ENCODE assay signal across 9 cellular contexts in the genomic region with DNA sequence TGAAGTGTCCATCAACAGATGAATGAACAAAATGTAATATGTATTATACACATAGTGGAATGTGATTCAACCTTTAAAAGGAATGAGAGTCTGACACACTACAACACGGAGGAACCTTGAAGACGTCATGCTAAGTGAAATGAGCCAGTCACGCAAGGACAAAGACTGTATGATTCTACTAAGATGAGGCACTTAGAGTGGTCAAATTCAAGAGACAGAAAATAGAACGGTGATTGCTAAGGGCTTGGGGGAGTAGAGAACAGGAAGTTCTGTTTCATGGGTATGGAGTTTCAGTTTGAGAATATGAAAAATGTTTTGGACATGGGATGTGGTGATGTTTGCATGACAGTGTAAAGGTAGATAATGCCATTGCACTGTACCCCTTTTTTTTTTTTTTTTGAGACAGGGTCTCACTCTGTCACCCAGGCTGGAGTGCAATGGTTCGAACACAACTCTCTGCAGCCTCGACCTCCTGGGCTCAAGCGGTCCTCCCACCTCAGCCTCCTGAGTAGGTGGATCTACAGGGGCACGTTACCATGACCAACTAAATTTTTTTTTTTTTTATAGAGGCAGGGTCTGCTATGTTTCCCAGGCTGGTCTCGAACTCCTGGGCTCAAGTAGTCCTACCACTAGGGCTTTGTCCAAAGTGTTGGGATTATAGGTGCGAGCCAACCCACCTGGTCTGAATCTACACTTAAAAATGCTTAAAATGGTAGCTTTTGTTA. TPM values are rescaled to one million over a fixed set of nuclear protein-coding genes. Genes with fewer than 3 reads are reported as not detected.
DNase-seq lines count a peak whose midpoint lies in the region; ATAC-seq, FAIRE-seq and TF ChIP-seq lines count a peak whose summit lies in the region.
"Had no signal": no experiment of that assay in that cellular context is flagged by ENCODE, and none has a peak within 500 bp of the region (broad histone marks: within the 10 kb centered on the region; RNA-seq: fewer than 3 reads in every experiment).

No MANE protein-coding gene starts in this region.

- FAIRE-seq in K562 (lab: Jason Lieb, UNC), result no peak

- H3K9me3 ChIP-seq in K562 (replicated peaks; ENCODE audit: control insufficient read depth, insufficient read depth, low read depth, low read length), result no peaks in the 10 kb centered on the region
- H3K9me3 ChIP-seq in PC-9 (ENCODE audit: insufficient read depth, low read depth), result no peaks in the 10 kb centered on the region
- H3K9me3 ChIP-seq in upper lobe of right lung, result no peaks in the 10 kb centered on the region

- in situ Hi-C loops in K562 (cut with MboI), result no loop called here

- H3K4me2 ChIP-seq in K562 (ENCODE audit: insufficient read depth, low read length) (no peak overlapping the region), PC-9 (no peak overlapping the region)

- POLR2A ChIA-PET in K562 (lab: Yijun Ruan, JAX), result interaction anchor here (0.6 to 1.0 kb wide), 4 partner anchors 13 to 607 kb away, joined by 3 read pairs; no protein-coding TSS in a partner anchor
- POLR2A ChIA-PET in PC-9 (lab: Charles Lee; ENCODE audit: unreplicated experiment), result no interaction called here

- CTCF ChIA-PET in K562 (lab: Yijun Ruan, JAX; ENCODE audit: low intra/inter-chr PET ratio), result no interaction called here
- CTCF ChIA-PET in PC-9 (lab: Charles Lee), result no interaction called here

- H3K36me3 ChIP-seq in K562 (ENCODE audit: control insufficient read depth, insufficient read depth, low read length) (no peaks in the 10 kb centered on the region), PC-9 (ENCODE audit: low read depth) (no peaks in the 10 kb centered on the region), upper lobe of right lung (no peaks in the 10 kb centered on the region)

- ATAC-seq in GM18499 (IDR thresholded peaks at IDR 0.05; ENCODE audit: insufficient read depth, unreplicated experiment), result peak; percentile 52
- ATAC-seq in GM21447 (IDR thresholded peaks at IDR 0.05; ENCODE audit: unreplicated experiment), result peak; percentile 47
- peak; percentile 53 for ATAC-seq in HG03565 (IDR thresholded peaks at IDR 0.05; ENCODE audit: unreplicated experiment)
- ATAC-seq in K562, result no peak
- no peak for ATAC-seq in upper lobe of right lung
- ATAC-seq: SK-N-SH treated with all-trans-retinoic acid at 6 μM for 48 hours had no signal

- BruUV-seq in K562 (replicated peaks; lab: Mats Ljungman, UMichigan) (no TSS peak), PC-9 (replicated peaks; lab: Mats Ljungman, UMichigan) (no TSS peak)

- H3K9ac ChIP-seq in K562 (ENCODE audit: insufficient read depth in 1 of 2, low read depth in 2 of 2, low read length in 2 of 2), result no peak overlapping the region

- H3K27ac ChIP-seq in K562 (ENCODE audit: extremely low read depth, low read depth, low read length), result no peak overlapping the region
- H3K27ac ChIP-seq in PC-9, result no peak overlapping the region
- H3K27ac ChIP-seq in upper lobe of right lung, result no peak overlapping the region

- no peak for TF ChIP-seq RAD21 in K562 (CRISPR knock-in tag; conservative IDR thresholded peaks at IDR 0.05 in 1 of 2, IDR thresholded peaks at IDR 0.05 in 1 of 2)

- intact Hi-C loops in K562 (cut with micrococcal nuclease), result no loop called here
- intact Hi-C loops in PC-9 (cut with micrococcal nuclease; ENCODE audit: unreplicated experiment), result loop anchor here (1.0 kb wide), 1 partner anchor 25 kb away; no protein-coding TSS in a partner anchor
- intact Hi-C loops in upper lobe of right lung (cut with DNase I), result no loop called here

- TF ChIP-seq CTCF in K562 (IDR thresholded peaks at IDR 0.05 in 2 of 3, conservative IDR thresholded peaks at IDR 0.05 in 1 of 3; ENCODE audit: insufficient read depth in 2 of 3, low read depth in 1 of 3, low read length in 3 of 3) (no peak), PC-9 (conservative IDR thresholded peaks at IDR 0.05) (no peak), upper lobe of right lung (IDR thresholded peaks at IDR 0.05) (no peak)

- no peak for TF ChIP-seq POLR2A in K562 (conservative IDR thresholded peaks at IDR 0.05)

- peaks cover 21 to 48% of the 10 kb centered on the region in 2 experiments for H3K4me1 ChIP-seq in K562 (replicated peaks in 1 of 2; ENCODE audit: control insufficient read depth in 2 of 2, insufficient read depth in 2 of 2, low read length in 2 of 2)
- no peaks in the 10 kb centered on the region; the same call in 1 of the 2 replicates for H3K4me1 ChIP-seq in PC-9 (replicated peaks; ENCODE audit: insufficient read depth)
- H3K4me1 ChIP-seq in upper lobe of right lung, result peaks cover 39% of the 10 kb centered on the region

- H3K4me3 ChIP-seq in K562, result no peak overlapping the region
- H3K4me3 ChIP-seq in PC-9, result no peak overlapping the region
- no peak overlapping the region for H3K4me3 ChIP-seq in upper lobe of right lung

- no peaks in the 10 kb centered on the region for H3K79me2 ChIP-seq in K562 (ENCODE audit: control insufficient read depth, insufficient read depth, low read length)
- H3K79me2 ChIP-seq in PC-9 (ENCODE audit: low read depth), result no peaks in the 10 kb centered on the region

- H3K27me3 ChIP-seq in K562 (ENCODE audit: control insufficient read depth in 2 of 2, insufficient read depth in 2 of 2, low read length in 2 of 2), result no peaks in the 10 kb centered on the region
- H3K27me3 ChIP-seq in PC-9 (ENCODE audit: insufficient read depth, low read depth), result 0 out of 2 replicates have a peak, but pooled peaks cover 7% of the 10 kb centered on the region
- no peaks in the 10 kb centered on the region for H3K27me3 ChIP-seq in upper lobe of right lung

- H3K9me1 ChIP-seq in K562 (ENCODE audit: control insufficient read depth, insufficient read depth, low read length), result no peaks in the 10 kb centered on the region

- H3F3A ChIP-seq in PC-9 (ENCODE audit: insufficient read depth, low read depth), result peaks cover 10% of the 10 kb centered on the region

- no peak for DNase-seq in K562 (ENCODE audit: extremely low read depth in 1 of 4, low spot score in 3 of 4)
- DNase-seq in PC-9, result no peak
- no peak for DNase-seq in stimulated activated CD4-positive, alpha-beta T cell treated with anti-CD3 and anti-CD28 coated beads, Interleukin-4, amount 100 ng/mL, for 1 hour
- DNase-seq in stimulated activated CD4-positive, alpha-beta T cell treated with anti-CD3 and anti-CD28 coated beads, Interleukin-4, amount 100 ng/mL, for 4 hours, result no peak
- no peak for DNase-seq in upper lobe of right lung

- no peaks in the 10 kb centered on the region for H3K9me2 ChIP-seq in PC-9 (ENCODE audit: insufficient read depth)

- H2AFZ ChIP-seq in K562 (ENCODE audit: low read depth, low read length) (peak overlapping the region; percentile 69), PC-9 (no peak overlapping the region)

- H4K20me1 ChIP-seq in K562 (replicated peaks; ENCODE audit: control insufficient read depth, insufficient read depth, low read length) (no peaks in the 10 kb centered on the region), PC-9 (ENCODE audit: insufficient read depth) (no peaks in the 10 kb centered on the region)

- no peak for TF ChIP-seq EP300 in K562 (IDR thresholded peaks at IDR 0.05; ENCODE audit: low read length)

- 44% methylated on average over 9 of the region's 10 CpGs for WGBS in K562 (ENCODE audit: insufficient coverage, low coverage, missing lambda C conversion rate)

RNA-seq across cellular contexts. Expression of a gene that starts 2.9 kb away (rescaled TPM):
- 0.26 and 1.1 TPM in 2 replicates for total RNA-seq in K562 (2011; cell fraction: chromatin; rRNA removed; ENCODE audit: low replicate concordance)
- 0.92 and 1.3 TPM in 2 replicates for total RNA-seq in K562 (2011; cell fraction: nucleolus; rRNA removed)
- 0.51 and 0.84 TPM in 2 replicates for total RNA-seq in K562 (2011; cell fraction: nucleoplasm; rRNA removed)
- total RNA-seq in K562 (2014; rRNA removed), result 3.8 and 4.9 TPM in 2 replicates
- total RNA-seq in K562 (2014; rRNA removed; fragmentation: Illumina TruSeq; extraction: Trizol), result 0.16 and 0.58 TPM in 2 replicates
- total RNA-seq in K562 (2015; rRNA removed; fragmentation: Illumina TruSeq; extraction: Trizol), result 1.4 and 2.1 TPM in 2 replicates
- 2.7 and 3.0 TPM in 2 replicates for total RNA-seq in K562 (2021)
- 2.2 and 2.4 TPM in 2 replicates for polyA plus RNA-seq in K562 (2011; rRNA removed)
- 2.6 and 6.6 TPM in 2 replicates for polyA plus RNA-seq in K562 (2011; cell fraction: cytosol; rRNA removed)
- 1.3 and 2.1 TPM in 2 replicates for polyA plus RNA-seq in K562 (2011; cell fraction: nucleus; rRNA removed)
- polyA plus RNA-seq in K562 (2012), result 2.3 and 2.8 TPM in 2 replicates
- 0.85 and 1.4 TPM in 2 replicates for polyA plus RNA-seq in K562 (2014; fragmentation: Illumina TruSeq; extraction: Trizol)
- under 1 TPM; 0.03 to 0.11 TPM for polyA plus RNA-seq in K562 (2014; fragmentation: Nextera tagmentation; extraction: Ambion mirVana)
- polyA plus RNA-seq in K562 (2014; rRNA removed), result 2.0 and 4.9 TPM in 2 replicates
- 0.45 and 1.4 TPM in 2 replicates for polyA minus RNA-seq in K562 (2011; rRNA and poly(A)+ RNA removed)
- 1.4 and 1.6 TPM in 2 replicates for polyA minus RNA-seq in K562 (2011; cell fraction: cytosol; rRNA and poly(A)+ RNA removed)
- 0.67 and 1.1 TPM in 2 replicates for polyA minus RNA-seq in K562 (2011; cell fraction: nucleus; rRNA and poly(A)+ RNA removed)
- total RNA-seq in PC-9 (2021), result 8.1 and 11.8 TPM in 2 replicates
- total RNA-seq in upper lobe of right lung, result 11.3 TPM

RNA-seq across cellular contexts. Expression of a gene that starts 3.2 kb away (rescaled TPM):
- 0.14 TPM in 1 of 2 replicates, not detected in the other for total RNA-seq in K562 (2011; cell fraction: chromatin; rRNA removed; ENCODE audit: low replicate concordance)
- total RNA-seq in K562 (2011; cell fraction: nucleolus; rRNA removed), result 0.13 TPM in 1 of 2 replicates, not detected in the other
- total RNA-seq in K562 (2011; cell fraction: nucleoplasm; rRNA removed), result 0.07 TPM in 1 of 2 replicates, not detected in the other
- 0.08 and 0.09 TPM in 2 replicates for total RNA-seq in K562 (2014; rRNA removed)
- total RNA-seq in K562 (2014; rRNA removed; fragmentation: Illumina TruSeq; extraction: Trizol), result 0.07 TPM in 1 of 2 replicates, not detected in the other
- total RNA-seq in K562 (2015; rRNA removed; fragmentation: Illumina TruSeq; extraction: Trizol), result 0.14 and 0.30 TPM in 2 replicates
- 0.09 and 0.27 TPM in 2 replicates for total RNA-seq in K562 (2021)
- polyA plus RNA-seq in K562 (2011; rRNA removed), result 0.01 and 0.11 TPM in 2 replicates
- 0.03 and 0.07 TPM in 2 replicates for polyA plus RNA-seq in K562 (2011; cell fraction: cytosol; rRNA removed)
- 0.13 and 0.27 TPM in 2 replicates for polyA plus RNA-seq in K562 (2011; cell fraction: nucleus; rRNA removed)
- 0.55 and 0.62 TPM in 2 replicates for polyA plus RNA-seq in K562 (2012)
- 0.08 and 0.10 TPM in 2 replicates for polyA plus RNA-seq in K562 (2014; fragmentation: Illumina TruSeq; extraction: Trizol)
- polyA plus RNA-seq in K562 (2014; fragmentation: Nextera tagmentation; extraction: Ambion mirVana), result under 1 TPM; 0.01 to 0.39 TPM
- polyA plus RNA-seq in K562 (2014; rRNA removed), result 0.04 and 0.15 TPM in 2 replicates
- 0.06 TPM in 1 of 2 replicates, not detected in the other for polyA minus RNA-seq in K562 (2011; rRNA and poly(A)+ RNA removed)
- polyA minus RNA-seq in K562 (2011; cell fraction: cytosol; rRNA and poly(A)+ RNA removed), result not detected in 2 replicates
- polyA minus RNA-seq in K562 (2011; cell fraction: nucleus; rRNA and poly(A)+ RNA removed), result not detected in 2 replicates
- not detected in 2 replicates for total RNA-seq in PC-9 (2021)
- total RNA-seq in upper lobe of right lung, result 1.9 TPM

RNA-seq across cellular contexts. Expression of a gene that starts 52.9 kb away (rescaled TPM):
- 3.9 and 13.2 TPM in 2 replicates for total RNA-seq in K562 (2011; cell fraction: chromatin; rRNA removed; ENCODE audit: low replicate concordance)
- total RNA-seq in K562 (2011; cell fraction: nucleolus; rRNA removed), result 9.2 and 12.2 TPM in 2 replicates
- total RNA-seq in K562 (2011; cell fraction: nucleoplasm; rRNA removed), result 6.3 and 7.6 TPM in 2 replicates
- total RNA-seq in K562 (2014; rRNA removed), result 14.4 and 18.9 TPM in 2 replicates
- total RNA-seq in K562 (2014; rRNA removed; fragmentation: Illumina TruSeq; extraction: Trizol), result 2.3 and 3.2 TPM in 2 replicates
- total RNA-seq in K562 (2015; rRNA removed; fragmentation: Illumina TruSeq; extraction: Trizol), result 8.3 and 9.3 TPM in 2 replicates
- total RNA-seq in K562 (2021), result 11.0 and 11.4 TPM in 2 replicates
- 10.8 and 11.3 TPM in 2 replicates for polyA plus RNA-seq in K562 (2011; rRNA removed)
- 14.0 and 19.6 TPM in 2 replicates for polyA plus RNA-seq in K562 (2011; cell fraction: cytosol; rRNA removed)
- 23.7 and 31.1 TPM in 2 replicates for polyA plus RNA-seq in K562 (2011; cell fraction: nucleus; rRNA removed)
- polyA plus RNA-seq in K562 (2012), result 10.2 and 13.2 TPM in 2 replicates
- 6.5 and 9.5 TPM in 2 replicates for polyA plus RNA-seq in K562 (2014; fragmentation: Illumina TruSeq; extraction: Trizol)
- under 1 TPM; 0.10 TPM for polyA plus RNA-seq in K562 (2014; fragmentation: Nextera tagmentation; extraction: Ambion mirVana)
- polyA plus RNA-seq in K562 (2014; rRNA removed), result 12.4 and 16.4 TPM in 2 replicates
- polyA minus RNA-seq in K562 (2011; rRNA and poly(A)+ RNA removed), result 3.6 and 5.5 TPM in 2 replicates
- 5.9 and 6.1 TPM in 2 replicates for polyA minus RNA-seq in K562 (2011; cell fraction: cytosol; rRNA and poly(A)+ RNA removed)
- 5.2 and 5.3 TPM in 2 replicates for polyA minus RNA-seq in K562 (2011; cell fraction: nucleus; rRNA and poly(A)+ RNA removed)
- total RNA-seq in PC-9 (2021), result 27.4 and 38.7 TPM in 2 replicates
- 55.1 TPM for total RNA-seq in upper lobe of right lung

Comparison
In these comparisons a context has a peak if more than half of its experiments do, and no peak if none do; other contexts are left out.
1. ATAC-seq: peak in GM18499 (single experiment), GM21447 (single experiment) and HG03565 (single experiment); none in K562 (single experiment) and upper lobe of right lung (single experiment).